Comparison of ENCODE assay signal across 35 cellular contexts in the genomic region with DNA sequence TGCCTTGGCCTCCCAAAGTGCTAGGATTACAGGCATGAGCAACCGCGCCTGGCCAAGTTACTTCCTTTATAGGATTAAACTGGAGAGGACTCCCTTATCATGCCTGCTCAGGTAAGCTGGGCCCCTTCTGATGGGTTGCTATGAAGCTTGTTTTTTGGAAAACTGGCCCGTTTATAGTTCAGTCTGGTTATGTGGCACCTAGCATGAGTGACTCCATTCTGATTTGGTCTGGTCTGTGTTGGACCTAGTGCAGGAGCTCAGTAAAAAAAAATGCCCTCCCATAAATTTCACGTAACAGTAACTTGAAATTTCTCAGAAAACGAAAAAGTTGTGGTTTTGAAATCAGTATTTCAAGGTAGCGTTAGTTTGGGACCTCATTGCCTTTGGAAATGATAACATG.
"Had no signal": no experiment of that assay in that cellular context is flagged by ENCODE, and none has a peak within 500 bp of the region (broad histone marks: within the 10 kb centered on the region; RNA-seq: fewer than 3 reads in every experiment).

No MANE protein-coding gene starts in this region.

- H3K27me3 ChIP-seq: ascending aorta, cardiac muscle cell had no signal

- H3K9me3 Mint-ChIP-seq: activated CD4-positive, alpha-beta memory T cell treated with anti-CD3 and anti-CD28 coated beads, Interleukin-2, amount 10 ng/mL, durations not matched to agents 7 days and 5 days; activated CD4-positive, alpha-beta T cell treated with anti-CD3 and anti-CD28 coated beads, Interleukin-2, amount 10 ng/mL, durations not matched to agents 7 days and 5 days; activated naive CD4-positive, alpha-beta T cell treated with anti-CD3 and anti-CD28 coated beads, Interleukin-2, amount 10 ng/mL, durations not matched to agents 7 days and 5 days; activated naive CD4-positive, alpha-beta T cell treated with anti-CD3 and anti-CD28 coated beads, Interleukin-2, amount 50 U/mL, for 24 hours; activated naive CD8-positive, alpha-beta T cell treated with anti-CD3 and anti-CD28 coated beads, Interleukin-2, amount 50 U/mL, for 24 hours; activated T-cell treated with anti-CD3 and anti-CD28 coated beads, Interleukin-2, amount 50 U/mL, for 4 hours; activated T-cell treated with anti-CD3 and anti-CD28 coated beads, Interleukin-2, amount 50 U/mL, for 72 hours; activated T-helper 1 cell treated with anti-CD3 and anti-CD28 coated beads, Interleukin-12 subunit alpha, Interleukin-12 subunit beta, Interleukin-2, Interleukin-4 antibody, amounts not matched to agents 30 ng/mL and 10 ng/mL and 1 ng/mL, durations not matched to agents 14 hours and 24 hours and 36 hours; activated T-helper 2 cell treated with anti-CD3 and anti-CD28 coated beads, Interferon-gamma antibody, Interleukin-2, Interleukin-4, amounts not matched to agents 10 μg/mL and 5 μg/mL and 100 μg/mL, durations not matched to agents 14 hours and 24 hours and 36 hours; T-helper 1 cell treated with Interleukin-12 subunit alpha and Interleukin-12 subunit beta and Interleukin-4 antibody, amounts not matched to agents 30 μg/mL and 1 μg/mL, for 36 hours; T-helper 2 cell treated with Interferon-gamma antibody and Interleukin-4, amounts not matched to agents 5 μg/mL and 100 μg/mL, for 36 hours; WTC11 had no signal

- H3K36me3 ChIP-seq: ascending aorta, cardiac muscle cell, WERI-Rb-1 had no signal

- DNase-seq: activated CD4-positive, alpha-beta memory T cell treated with anti-CD3 and anti-CD28 coated beads, Interleukin-2, amount 10 ng/mL, durations not matched to agents 7 days and 5 days; activated CD4-positive, alpha-beta T cell treated with anti-CD3 and anti-CD28 coated beads for 1 hour; activated CD4-positive, alpha-beta T cell treated with anti-CD3 and anti-CD28 coated beads for 36 hours; activated CD4-positive, alpha-beta T cell treated with anti-CD3 and anti-CD28 coated beads for 48 hours; activated CD4-positive, alpha-beta T cell treated with anti-CD3 and anti-CD28 coated beads, Interleukin-2, amount 10 ng/mL, durations not matched to agents 7 days and 5 days; activated CD4-positive, alpha-beta T cell treated with anti-CD3 and anti-CD28 coated beads, Interleukin-2, amount 50 U/mL, for 48 hours; activated CD4-positive, CD25-positive, alpha-beta regulatory T cell; activated CD8-positive, alpha-beta memory T cell treated with anti-CD3 and anti-CD28 coated beads, Interleukin-2, amount 50 U/mL, for 4 hours; activated effector memory CD4-positive, alpha-beta T cell treated with Interleukin-2 at 50 U/mL for 16 hours; activated gamma-delta T cell; activated naive CD4-positive, alpha-beta T cell treated with anti-CD3 and anti-CD28 coated beads, Interleukin-2, amount 10 ng/mL, durations not matched to agents 7 days and 5 days; activated naive CD4-positive, alpha-beta T cell treated with Interleukin-2 at 50 U/mL for 16 hours; activated naive CD8-positive, alpha-beta T cell treated with anti-CD3 and anti-CD28 coated beads, Interleukin-2, amount 10 ng/mL, durations not matched to agents 7 days and 5 days; activated naive CD8-positive, alpha-beta T cell treated with anti-CD3 and anti-CD28 coated beads, Interleukin-2, amount 50 U/mL, for 24 hours; activated T-cell treated with anti-CD3 and anti-CD28 coated beads for 4 hours; activated T-cell treated with anti-CD3 and anti-CD28 coated beads, Interleukin-2, amount 50 U/mL, for 1 hour; activated T-cell treated with anti-CD3 and anti-CD28 coated beads, Interleukin-2, amount 50 U/mL, for 4 hours; activated T-cell treated with anti-CD3 and anti-CD28 coated beads, Interleukin-2, amount 50 U/mL, for 72 hours; amygdala; anterior cingulate cortex; central memory CD4-positive, alpha-beta T cell; T-helper 2 cell; T-helper 9 cell; WERI-Rb-1 had no signal

- ATAC-seq: activated CD4-positive, alpha-beta T cell treated with anti-CD3 and anti-CD28 coated beads for 36 hours; activated CD4-positive, CD25-positive, alpha-beta regulatory T cell treated with anti-CD3 and anti-CD28 coated beads, Interleukin-2, amount 50 U/mL, for 24 hours; activated naive CD8-positive, alpha-beta T cell treated with anti-CD3 and anti-CD28 coated beads, Interleukin-2, amount 50 U/mL, for 24 hours; activated T-cell treated with anti-CD3 and anti-CD28 coated beads, Interleukin-2, amount 50 U/mL, for 4 hours; WTC11 had no signal

- H3K27ac ChIP-seq: ascending aorta, cardiac muscle cell, WERI-Rb-1 had no signal

- H3K4me1 ChIP-seq: ascending aorta had no signal

- H3K27ac Mint-ChIP-seq: activated CD4-positive, alpha-beta memory T cell treated with anti-CD3 and anti-CD28 coated beads, Interleukin-2, amount 10 ng/mL, durations not matched to agents 7 days and 5 days; activated CD4-positive, alpha-beta T cell treated with anti-CD3 and anti-CD28 coated beads for 36 hours; activated CD4-positive, alpha-beta T cell treated with anti-CD3 and anti-CD28 coated beads, Interleukin-2, amount 10 ng/mL, durations not matched to agents 7 days and 5 days; activated naive CD4-positive, alpha-beta T cell treated with anti-CD3 and anti-CD28 coated beads, Interleukin-2, amount 10 ng/mL, durations not matched to agents 7 days and 5 days; activated naive CD4-positive, alpha-beta T cell treated with anti-CD3 and anti-CD28 coated beads, Interleukin-2, amount 50 U/mL, for 24 hours; activated naive CD8-positive, alpha-beta T cell; activated naive CD8-positive, alpha-beta T cell treated with anti-CD3 and anti-CD28 coated beads, Interleukin-2, amount 10 ng/mL, durations not matched to agents 7 days and 5 days; activated naive CD8-positive, alpha-beta T cell treated with anti-CD3 and anti-CD28 coated beads, Interleukin-2, amount 50 U/mL, for 24 hours; activated T-cell treated with anti-CD3 and anti-CD28 coated beads, Interleukin-2, amount 50 U/mL, for 72 hours; activated T-helper 1 cell treated with anti-CD3 and anti-CD28 coated beads, Interleukin-12 subunit alpha, Interleukin-12 subunit beta, Interleukin-2, Interleukin-4 antibody, amounts not matched to agents 30 ng/mL and 10 ng/mL and 1 ng/mL, durations not matched to agents 14 hours and 24 hours and 36 hours; activated T-helper 2 cell treated with anti-CD3 and anti-CD28 coated beads, Interferon-gamma antibody, Interleukin-2, Interleukin-4, amounts not matched to agents 10 μg/mL and 5 μg/mL and 100 μg/mL, durations not matched to agents 14 hours and 24 hours and 36 hours; brain; T-helper 1 cell treated with Interleukin-12 subunit alpha and Interleukin-12 subunit beta and Interleukin-4 antibody, amounts not matched to agents 30 μg/mL and 1 μg/mL, for 36 hours; T-helper 2 cell treated with Interferon-gamma antibody and Interleukin-4, amounts not matched to agents 5 μg/mL and 100 μg/mL, for 36 hours; WTC11 had no signal

- H3K4me3 ChIP-seq: ascending aorta, cardiac muscle cell had no signal

- H3K4me3 Mint-ChIP-seq: activated CD4-positive, alpha-beta memory T cell treated with anti-CD3 and anti-CD28 coated beads, Interleukin-2, amount 10 ng/mL, durations not matched to agents 7 days and 5 days; activated CD4-positive, alpha-beta T cell treated with anti-CD3 and anti-CD28 coated beads for 36 hours; activated CD4-positive, alpha-beta T cell treated with anti-CD3 and anti-CD28 coated beads, Interleukin-2, amount 10 ng/mL, durations not matched to agents 7 days and 5 days; activated naive CD4-positive, alpha-beta T cell treated with anti-CD3 and anti-CD28 coated beads, Interleukin-2, amount 10 ng/mL, durations not matched to agents 7 days and 5 days; activated naive CD4-positive, alpha-beta T cell treated with anti-CD3 and anti-CD28 coated beads, Interleukin-2, amount 50 U/mL, for 24 hours; activated naive CD8-positive, alpha-beta T cell; activated naive CD8-positive, alpha-beta T cell treated with anti-CD3 and anti-CD28 coated beads, Interleukin-2, amount 10 ng/mL, durations not matched to agents 7 days and 5 days; activated naive CD8-positive, alpha-beta T cell treated with anti-CD3 and anti-CD28 coated beads, Interleukin-2, amount 50 U/mL, for 24 hours; activated T-cell treated with anti-CD3 and anti-CD28 coated beads, Interleukin-2, amount 50 U/mL, for 4 hours; activated T-cell treated with anti-CD3 and anti-CD28 coated beads, Interleukin-2, amount 50 U/mL, for 72 hours; activated T-helper 1 cell treated with anti-CD3 and anti-CD28 coated beads, Interleukin-12 subunit alpha, Interleukin-12 subunit beta, Interleukin-2, Interleukin-4 antibody, amounts not matched to agents 30 ng/mL and 10 ng/mL and 1 ng/mL, durations not matched to agents 14 hours and 24 hours and 36 hours; brain; T-helper 1 cell treated with Interleukin-12 subunit alpha and Interleukin-12 subunit beta and Interleukin-4 antibody, amounts not matched to agents 30 μg/mL and 1 μg/mL, for 36 hours; T-helper 2 cell treated with Interferon-gamma antibody and Interleukin-4, amounts not matched to agents 5 μg/mL and 100 μg/mL, for 36 hours; WTC11 had no signal

- H3K4me1 Mint-ChIP-seq: activated CD4-positive, alpha-beta memory T cell treated with anti-CD3 and anti-CD28 coated beads, Interleukin-2, amount 10 ng/mL, durations not matched to agents 7 days and 5 days; activated CD4-positive, alpha-beta T cell treated with anti-CD3 and anti-CD28 coated beads for 36 hours; activated CD4-positive, alpha-beta T cell treated with anti-CD3 and anti-CD28 coated beads, Interleukin-2, amount 10 ng/mL, durations not matched to agents 7 days and 5 days; activated naive CD4-positive, alpha-beta T cell treated with anti-CD3 and anti-CD28 coated beads, Interleukin-2, amount 10 ng/mL, durations not matched to agents 7 days and 5 days; activated naive CD4-positive, alpha-beta T cell treated with anti-CD3 and anti-CD28 coated beads, Interleukin-2, amount 50 U/mL, for 24 hours; activated naive CD8-positive, alpha-beta T cell treated with anti-CD3 and anti-CD28 coated beads, Interleukin-2, amount 10 ng/mL, durations not matched to agents 7 days and 5 days; activated naive CD8-positive, alpha-beta T cell treated with anti-CD3 and anti-CD28 coated beads, Interleukin-2, amount 50 U/mL, for 24 hours; brain had no signal

- H3K9me3 ChIP-seq: ascending aorta had no signal

- H3K36me3 Mint-ChIP-seq: activated naive CD4-positive, alpha-beta T cell treated with anti-CD3 and anti-CD28 coated beads, Interleukin-2, amount 10 ng/mL, durations not matched to agents 7 days and 5 days; activated naive CD4-positive, alpha-beta T cell treated with anti-CD3 and anti-CD28 coated beads, Interleukin-2, amount 50 U/mL, for 24 hours; activated naive CD8-positive, alpha-beta T cell; activated naive CD8-positive, alpha-beta T cell treated with anti-CD3 and anti-CD28 coated beads, Interleukin-2, amount 10 ng/mL, durations not matched to agents 7 days and 5 days; brain; WTC11 had no signal

- H3K27me3 Mint-ChIP-seq: activated CD4-positive, alpha-beta memory T cell treated with anti-CD3 and anti-CD28 coated beads, Interleukin-2, amount 10 ng/mL, durations not matched to agents 7 days and 5 days; activated CD4-positive, alpha-beta T cell treated with anti-CD3 and anti-CD28 coated beads for 36 hours; activated CD4-positive, alpha-beta T cell treated with anti-CD3 and anti-CD28 coated beads, Interleukin-2, amount 10 ng/mL, durations not matched to agents 7 days and 5 days; activated naive CD4-positive, alpha-beta T cell treated with anti-CD3 and anti-CD28 coated beads, Interleukin-2, amount 10 ng/mL, durations not matched to agents 7 days and 5 days; activated naive CD4-positive, alpha-beta T cell treated with anti-CD3 and anti-CD28 coated beads, Interleukin-2, amount 50 U/mL, for 24 hours; activated naive CD8-positive, alpha-beta T cell; activated naive CD8-positive, alpha-beta T cell treated with anti-CD3 and anti-CD28 coated beads, Interleukin-2, amount 10 ng/mL, durations not matched to agents 7 days and 5 days; activated naive CD8-positive, alpha-beta T cell treated with anti-CD3 and anti-CD28 coated beads, Interleukin-2, amount 50 U/mL, for 24 hours had no signal
